Comparison of ENCODE assay signal across 8 cellular contexts in the genomic region with DNA sequence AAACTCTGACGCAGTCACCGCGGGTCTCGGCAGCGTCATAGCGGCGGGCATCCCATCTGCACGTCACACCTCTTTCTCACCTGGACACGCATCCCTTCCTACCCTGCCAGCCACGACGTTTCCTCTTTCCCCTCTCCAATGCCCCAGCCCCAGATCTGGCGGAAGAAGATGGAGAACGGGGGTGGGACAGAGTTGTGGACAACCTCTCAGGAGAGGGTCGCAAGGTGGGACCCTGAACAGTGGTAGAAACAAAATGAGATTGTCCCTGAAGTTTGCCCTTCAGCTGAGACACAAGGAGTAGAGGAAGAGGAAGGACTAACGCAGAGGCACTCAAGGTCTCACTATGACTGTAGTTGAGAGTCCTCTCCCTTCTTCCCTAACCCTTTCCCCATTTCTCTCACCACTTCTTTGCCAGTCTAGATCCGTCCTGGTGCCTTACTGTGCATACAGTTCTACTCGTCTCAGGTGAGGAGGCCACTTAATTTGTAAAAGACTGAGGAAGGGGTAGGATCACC. TPM values are rescaled to one million over a fixed set of nuclear protein-coding genes. Genes with fewer than 3 reads are reported as not detected.
A peak's percentile ranks its signal among the peaks of the same experiment; 100 is the strongest.
DNase-seq lines count a peak whose midpoint lies in the region; ATAC-seq and TF ChIP-seq lines count a peak whose summit lies in the region.

No MANE protein-coding gene starts in this region.

- ATAC-seq in Right ventricle myocardium superior (ENCODE audit: poor library complexity) = no peak
- ATAC-seq in upper lobe of left lung (ENCODE audit: low FRiP score in 2 of 2) = no peak
- ATAC-seq in HG02678 (IDR thresholded peaks at IDR 0.05; ENCODE audit: unreplicated experiment) = no peak
- ATAC-seq in GM18517 (IDR thresholded peaks at IDR 0.05; ENCODE audit: unreplicated experiment) = no peak

- H3K27ac ChIP-seq in upper lobe of left lung = peak overlapping the region; percentile 93 to 99 (median 98)

- peaks cover 0 to 32% (median 24%) of the 10 kb centered on the region in 4 donors for H3K36me3 ChIP-seq in upper lobe of left lung

- WGBS in lower leg skin, 2 donors = 2 to 3% methylated on average over 17 of the region's 17 CpGs
- 3% methylated on average over 17 of the region's 17 CpGs for WGBS in upper lobe of left lung, 2 donors

- no peak for TF ChIP-seq EP300 in upper lobe of left lung (IDR thresholded peaks at IDR 0.05)

- peak; percentile 89 for DNase-seq in cardiac septum (ENCODE audit: low spot score)
- no peak for DNase-seq in Right ventricle myocardium superior
- DNase-seq in astrocyte of the cerebellum (ENCODE audit: low read depth) = no peak
- DNase-seq in lower leg skin (ENCODE audit: low spot score in 2 of 2) = peak in 1 of 2 donors; percentile 37
- DNase-seq in upper lobe of left lung = no peak
- no peak for DNase-seq in NCI-H1436 (lab: John Stamatoyannopoulos, UW)

- TF ChIP-seq CTCF in astrocyte of the cerebellum (IDR thresholded peaks at IDR 0.05; ENCODE audit: low read depth, low read length, missing control alignments) (no peak), lower leg skin (IDR thresholded peaks at IDR 0.05) (no peak), upper lobe of left lung (IDR thresholded peaks at IDR 0.05) (no peak)

- H3K27me3 ChIP-seq in upper lobe of left lung = no peaks in the 10 kb centered on the region

- TF ChIP-seq POLR2A in lower leg skin (IDR thresholded peaks at IDR 0.05) (no peak), upper lobe of left lung (IDR thresholded peaks at IDR 0.05) (no peak)

- H3K4me3 ChIP-seq in astrocyte of the cerebellum (ENCODE audit: low read depth, low read length) (peak overlapping the region; percentile 86), lower leg skin (ENCODE audit: low read depth, poor library complexity, severe bottlenecking) (peak overlapping the region; percentile 73), upper lobe of left lung (peak overlapping the region; percentile 64 to 95 (median 91))

- peaks cover 16 to 47% (median 26%) of the 10 kb centered on the region in 4 donors for H3K4me1 ChIP-seq in upper lobe of left lung

- in situ Hi-C loops in astrocyte of the cerebellum (cut with HindIII; ENCODE audit: low sequenced_read_pairs) = no loop called here

- H3K9me3 ChIP-seq in upper lobe of left lung = no peaks in the 10 kb centered on the region

- intact Hi-C loops in cardiac septum (cut with DNase I) = loop anchor here (5.0 kb wide), 1 partner anchor 115 kb away; a partner anchor contains a TSS
- intact Hi-C loops in Right ventricle myocardium superior (cut with DNase I) = no loop called here
- intact Hi-C loops in lower leg skin (cut with DNase I; ENCODE audit: low total_unique reads) = no loop called here

RNA-seq across cellular contexts. Expression of a gene that starts 0.6 kb away (rescaled TPM):
- total RNA-seq in cardiac septum = 10.3 TPM
- 6.2 TPM for total RNA-seq in Right ventricle myocardium superior
- 10 to 100 TPM in 3 of 4 donors, 1 to 10 TPM in 1; 8.6 to 15.2 (median 12.6) TPM for total RNA-seq in lower leg skin
- 10 to 100 TPM; 12.2 to 23.3 (median 16.2) TPM for total RNA-seq in upper lobe of left lung

RNA-seq across cellular contexts. Expression of a gene that starts 17.7 kb away (rescaled TPM):
- 22.1 TPM for total RNA-seq in cardiac septum
- 25.4 TPM for total RNA-seq in Right ventricle myocardium superior
- 100 to 1,000 TPM in 2 of 4 donors, 10 to 100 TPM in 2; 73.3 to 177 (median 108) TPM for total RNA-seq in lower leg skin
- total RNA-seq in upper lobe of left lung = 10 to 100 TPM; 34.6 to 72.4 (median 45.5) TPM
